ENCODE assay signal across 2 cellular contexts in the genomic region with DNA sequence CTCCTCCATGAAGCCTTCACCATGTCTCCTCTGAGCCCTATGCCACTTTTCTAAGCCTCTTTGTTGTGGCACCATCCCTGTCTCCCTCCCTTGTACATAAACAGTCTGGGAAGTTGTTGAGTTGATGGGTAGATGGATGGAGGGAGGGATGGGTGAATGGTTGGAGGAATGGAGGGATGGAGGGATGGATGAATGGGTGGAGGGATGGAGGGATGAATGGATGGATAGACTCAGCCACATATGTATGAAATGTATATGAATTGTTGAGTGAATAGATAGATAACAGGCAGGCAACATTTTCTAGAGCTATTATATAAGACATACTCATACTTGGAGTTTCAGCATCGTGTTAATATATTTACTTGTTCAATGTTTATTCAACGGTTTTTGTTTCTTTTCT.
A peak's percentile ranks its signal among the peaks of the same experiment; 100 is the strongest.
TF ChIP-seq lines count a peak whose summit lies in the region.

No MANE protein-coding gene starts in this region.

TF ChIP-seq in HEK293, 187 proteins besides CTCF, POLR2A, EP300 and RAD21:
- TF ChIP-seq ZNF366 (tag by site-specific recombination; conservative IDR thresholded peaks at IDR 0.05) (peak; percentile 98), KLF7 (tag by site-specific recombination; IDR thresholded peaks at IDR 0.05; ENCODE audit: borderline replicate concordance) (no peak)

TF ChIP-seq in H1, 55 proteins besides CTCF, POLR2A, EP300 and RAD21:
- TF ChIP-seq, protein P1, sequence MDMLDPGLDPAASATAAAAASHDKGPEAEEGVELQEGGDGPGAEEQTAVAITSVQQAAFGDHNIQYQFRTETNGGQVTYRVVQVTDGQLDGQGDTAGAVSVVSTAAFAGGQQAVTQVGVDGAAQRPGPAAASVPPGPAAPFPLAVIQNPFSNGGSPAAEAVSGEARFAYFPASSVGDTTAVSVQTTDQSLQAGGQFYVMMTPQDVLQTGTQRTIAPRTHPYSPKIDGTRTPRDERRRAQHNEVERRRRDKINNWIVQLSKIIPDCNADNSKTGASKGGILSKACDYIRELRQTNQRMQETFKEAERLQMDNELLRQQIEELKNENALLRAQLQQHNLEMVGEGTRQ (IDR thresholded peaks at IDR 0.05; ENCODE audit: low read length): no peak
- TF ChIP-seq, protein P2, sequence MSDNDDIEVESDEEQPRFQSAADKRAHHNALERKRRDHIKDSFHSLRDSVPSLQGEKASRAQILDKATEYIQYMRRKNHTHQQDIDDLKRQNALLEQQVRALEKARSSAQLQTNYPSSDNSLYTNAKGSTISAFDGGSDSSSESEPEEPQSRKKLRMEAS (IDR thresholded peaks at IDR 0.05): no peak
